8 cellular contexts compared by ENCODE assay signal in the genomic region with DNA sequence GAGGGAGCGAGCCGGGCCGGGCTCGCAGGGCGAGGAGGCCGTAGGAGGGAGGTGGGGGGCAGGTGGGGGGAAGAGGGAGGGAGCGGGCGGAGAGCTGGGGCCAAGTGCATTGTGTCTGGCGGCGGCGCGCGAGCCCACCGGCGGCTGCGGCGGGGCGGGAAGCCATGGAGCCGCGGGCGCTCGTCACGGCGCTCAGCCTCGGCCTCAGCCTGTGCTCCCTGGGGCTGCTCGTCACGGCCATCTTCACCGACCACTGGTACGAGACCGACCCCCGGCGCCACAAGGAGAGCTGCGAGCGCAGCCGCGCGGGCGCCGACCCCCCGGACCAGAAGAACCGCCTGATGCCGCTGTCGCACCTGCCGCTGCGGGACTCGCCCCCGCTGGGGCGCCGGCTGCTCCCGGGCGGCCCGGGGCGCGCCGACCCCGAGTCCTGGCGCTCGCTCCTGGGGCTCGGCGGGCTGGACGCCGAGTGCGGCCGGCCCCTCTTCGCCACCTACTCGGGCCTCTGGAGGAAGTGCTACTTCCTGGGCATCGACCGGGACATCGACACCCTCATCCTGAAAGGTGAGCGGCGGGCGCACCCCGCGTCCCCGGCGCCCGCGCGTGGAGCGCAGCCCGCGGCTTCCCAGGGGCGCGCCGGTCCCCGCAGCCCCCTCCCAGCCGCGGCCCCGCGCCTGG. TPM values are rescaled to one million over a fixed set of nuclear protein-coding genes. Genes with fewer than 3 reads are reported as not detected.
DNase-seq lines count a peak whose midpoint lies in the region; ATAC-seq and TF ChIP-seq lines count a peak whose summit lies in the region.

Gene TMEM178A, plus strand, starts transcription at position 107 of the 678 bp plus-strand sequence. Its CDS starts 58 bp downstream, at position 165.

- H3K27me3 ChIP-seq in BLaER1 treated with 17β-estradiol and CSF1 and Interleukin-3, amounts not matched to agents 10 nM and 100 nM: peaks cover 53 to 74% (median 61%) of the 10 kb centered on the region in 11 experiments
- H3K27me3 ChIP-seq in brain microvascular endothelial cell (replicated peaks): peaks cover 19% of the 10 kb centered on the region
- peaks cover 24% of the 10 kb centered on the region for H3K27me3 ChIP-seq in kidney epithelial cell (ENCODE audit: control insufficient read depth, insufficient read depth, low read length)
- H3K27me3 ChIP-seq in subcutaneous abdominal adipose tissue (ENCODE audit: control insufficient read depth in 5 of 5, insufficient read depth in 4 of 5, low read length in 5 of 5): peaks cover 4 to 29% (median 23%) of the 10 kb centered on the region in 5 donors

- DNase-seq in brain microvascular endothelial cell: no peak
- DNase-seq in kidney epithelial cell (ENCODE audit: low read depth): no peak
- no peak for DNase-seq in ACHN
- DNase-seq in GOT3 (lab: John Stamatoyannopoulos, UW): no peak

- peaks cover 5 to 10% (median 9%) of the 10 kb centered on the region in 10 experiments; a peak in 15 of 20 replicates for H3K4me1 ChIP-seq in BLaER1 treated with 17β-estradiol and CSF1 and Interleukin-3, amounts not matched to agents 10 nM and 100 nM
- peaks cover 2 to 13% (median 10%) of the 10 kb centered on the region in 5 donors for H3K4me1 ChIP-seq in subcutaneous abdominal adipose tissue (ENCODE audit: control insufficient read depth in 5 of 5, insufficient read depth in 5 of 5, low read length in 5 of 5)

- no peak for TF ChIP-seq CTCF in brain microvascular endothelial cell (IDR thresholded peaks at IDR 0.05; ENCODE audit: low read depth, low read length, missing control alignments)
- TF ChIP-seq CTCF in kidney epithelial cell (IDR thresholded peaks at IDR 0.05; ENCODE audit: insufficient read depth, low read length, poor library complexity, severe bottlenecking): no peak

- in situ Hi-C loops in brain microvascular endothelial cell (cut with HindIII; ENCODE audit: low pct_ligation_motif_present, low sequenced_read_pairs) (no loop called here), ACHN (cut with HindIII; ENCODE audit: low pct_ligation_motif_present, low pct_unique_long_range_greater_than_20kb, low sequenced_read_pairs) (no loop called here)

- H3K36me3 ChIP-seq in BLaER1 treated with 17β-estradiol and CSF1 and Interleukin-3, amounts not matched to agents 10 nM and 100 nM: no peaks in the 10 kb centered on the region
- no peaks in the 10 kb centered on the region for H3K36me3 ChIP-seq in brain microvascular endothelial cell (replicated peaks)
- H3K36me3 ChIP-seq in kidney epithelial cell (ENCODE audit: control insufficient read depth, insufficient read depth, low read length): no peaks in the 10 kb centered on the region
- no peaks in the 10 kb centered on the region for H3K36me3 ChIP-seq in subcutaneous abdominal adipose tissue (ENCODE audit: control insufficient read depth in 5 of 5, insufficient read depth in 5 of 5, low read length in 5 of 5)

- peak within 1 kb of the TSS; percentile 93 to 100 (median 99) for H3K4me2 ChIP-seq in BLaER1 treated with 17β-estradiol and CSF1 and Interleukin-3, amounts not matched to agents 10 nM and 100 nM

- H4K20me1 ChIP-seq in BLaER1 treated with 17β-estradiol and CSF1 and Interleukin-3, amounts not matched to agents 10 nM and 100 nM: peaks cover 0 to 12% (median 0%) of the 10 kb centered on the region in 11 experiments; a peak in 3 of 22 replicates

- H3K27ac ChIP-seq in BLaER1 treated with 17β-estradiol and CSF1 and Interleukin-3, amounts not matched to agents 10 nM and 100 nM: no peak within 1 kb of the TSS
- H3K27ac ChIP-seq in brain microvascular endothelial cell (no peak within 1 kb of the TSS), subcutaneous abdominal adipose tissue (ENCODE audit: low read depth, low read length) (no peak within 1 kb of the TSS)

- peak within 1 kb of the TSS in 10 of 11 experiments; percentile 33 to 66 (median 58); a peak in 15 of 22 replicates for H3K9ac ChIP-seq in BLaER1 treated with 17β-estradiol and CSF1 and Interleukin-3, amounts not matched to agents 10 nM and 100 nM
- H3K9ac ChIP-seq in subcutaneous abdominal adipose tissue (ENCODE audit: low read length in 5 of 5): peak within 1 kb of the TSS in 2 of 5 donors; percentile 14 to 51

- H3K4me3 ChIP-seq in BLaER1 treated with 17β-estradiol and CSF1 and Interleukin-3, amounts not matched to agents 10 nM and 100 nM: peak within 1 kb of the TSS; percentile 62 to 78 (median 68)
- H3K4me3 ChIP-seq in brain microvascular endothelial cell (ENCODE audit: low read depth, low read length) (peak within 1 kb of the TSS; percentile 35), kidney epithelial cell (ENCODE audit: low read depth, low read length) (peak within 1 kb of the TSS; percentile 49), subcutaneous abdominal adipose tissue (ENCODE audit: low read depth in 1 of 5, low read length in 5 of 5) (peak within 1 kb of the TSS; percentile 52 to 77 (median 67))

- peaks cover 0 to 15% (median 8%) of the 10 kb centered on the region in 11 experiments; a peak in 5 of 22 replicates for H3K9me3 ChIP-seq in BLaER1 treated with 17β-estradiol and CSF1 and Interleukin-3, amounts not matched to agents 10 nM and 100 nM (replicated peaks in 1 of 11)
- H3K9me3 ChIP-seq in subcutaneous abdominal adipose tissue (ENCODE audit: control insufficient read depth in 5 of 5, low read length in 5 of 5): no peaks in the 10 kb centered on the region

- ATAC-seq in HG02759 (IDR thresholded peaks at IDR 0.05; ENCODE audit: unreplicated experiment) (peak; percentile 61), GM21786 (IDR thresholded peaks at IDR 0.05; ENCODE audit: unreplicated experiment) (no peak)

RNA-seq across cellular contexts. Expression of gene TMEM178A, which starts in this region (rescaled TPM):
- 1.7 and 2.8 TPM in 2 replicates for total RNA-seq in kidney epithelial cell
